Comparison of ENCODE assay signal across 34 cellular contexts in the genomic region with DNA sequence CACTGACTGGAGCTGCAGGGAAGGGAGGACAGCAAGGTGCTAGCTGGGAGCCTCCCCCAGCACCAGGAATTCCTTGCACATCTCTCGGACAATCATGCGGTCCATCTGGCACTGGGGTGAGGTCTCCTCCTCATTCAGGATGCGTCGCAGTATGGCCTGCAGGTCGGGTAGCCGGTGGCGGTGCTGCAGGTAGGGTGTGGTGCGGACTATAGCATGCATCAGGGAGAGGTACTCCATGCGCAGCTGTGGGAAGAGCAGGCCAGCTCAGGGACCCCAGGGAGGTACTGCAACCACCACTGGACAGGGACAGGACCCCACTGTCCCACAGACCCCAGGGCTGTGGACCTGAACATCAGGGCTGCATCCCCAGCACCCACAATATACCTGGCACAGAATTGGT. TPM values are rescaled to one million over a fixed set of nuclear protein-coding genes. Genes with fewer than 3 reads are reported as not detected.
"Had no signal": no experiment of that assay in that cellular context is flagged by ENCODE, and none has a peak within 500 bp of the region (broad histone marks: within the 10 kb centered on the region; RNA-seq: fewer than 3 reads in every experiment).

No MANE protein-coding gene starts in this region.

- DNase-seq: hypothalamus; immature natural killer cell; left ventricle myocardium inferior; mesendoderm; naive B cell; ovary; right lobe of liver; stimulated activated CD4-positive, alpha-beta T cell treated with anti-CD3 and anti-CD28 coated beads, Interleukin-1b, Interleukin-23, amount 100 ng/mL, for 48 hours; stimulated activated CD4-positive, alpha-beta T cell treated with anti-CD3 and anti-CD28 coated beads, Interleukin-2, amount 100 ng/mL, for 48 hours; stimulated activated CD4-positive, alpha-beta T cell treated with anti-CD3 and anti-CD28 coated beads, Interleukin-4, amount 100 ng/mL, for 4 hours; stimulated activated CD8-positive, alpha-beta memory T cell treated with anti-CD3 and anti-CD28 coated beads, Interleukin-4, amount 100 ng/mL, for 48 hours; stimulated activated naive B cell treated with anti-CD40 and anti-IgM and Interleukin-4, amounts not matched to agents 10 μg/mL and 1 μg/mL and 100 μg/mL, for 72 hours; stimulated activated naive CD8-positive, alpha-beta T cell treated with anti-CD3 and anti-CD28 coated beads, Interleukin-15, Interleukin-2, amounts not matched to agents 100 U/mL and 50 U/mL, for 24 hours; stomach; testis; thyroid gland; transverse colon; upper lobe of left lung had no signal

- H3K4me3 Mint-ChIP-seq: immature natural killer cell; mesothelial cell of epicardium; naive B cell; nephron; neural progenitor cell; stimulated activated naive B cell treated with anti-CD40 and anti-IgM and Interleukin-4, amounts not matched to agents 10 μg/mL and 1 μg/mL and 100 μg/mL, for 72 hours had no signal

- H2AFZ ChIP-seq: neural progenitor cell had no signal

- H3K36me3 ChIP-seq: neural progenitor cell, ovary, transverse colon had no signal

- H3K27ac Mint-ChIP-seq: immature natural killer cell; mesothelial cell of epicardium; nephron; stimulated activated naive B cell treated with anti-CD40 and anti-IgM and Interleukin-4, amounts not matched to agents 10 μg/mL and 1 μg/mL and 100 μg/mL, for 72 hours had no signal

- ATAC-seq: stimulated activated naive B cell treated with anti-CD40 and anti-IgM and Interleukin-4, amounts not matched to agents 10 μg/mL and 1 μg/mL and 100 μg/mL, for 72 hours; stimulated activated naive CD8-positive, alpha-beta T cell treated with anti-CD3 and anti-CD28 coated beads, Interleukin-15, Interleukin-2, amounts not matched to agents 100 U/mL and 50 U/mL, for 24 hours had no signal

- FAIRE-seq: islet of Langerhans, kidney had no signal

- H3K27ac ChIP-seq: left ventricle myocardium inferior, neural progenitor cell, ovary, right atrium auricular region, right lobe of liver, stomach, testis, thyroid gland, transverse colon, upper lobe of left lung, vagina had no signal

- H3K27me3 Mint-ChIP-seq: naive B cell; progenitor cell of endocrine pancreas; stimulated activated naive B cell treated with anti-CD40 and anti-IgM and Interleukin-4, amounts not matched to agents 10 μg/mL and 1 μg/mL and 100 μg/mL, for 72 hours had no signal

- H3K4me2 ChIP-seq: neural progenitor cell, smooth muscle cell had no signal

- H3K4me3 ChIP-seq: left ventricle myocardium inferior, lung, neural progenitor cell, ovary, right atrium auricular region, right lobe of liver, smooth muscle cell, stomach, testis, thyroid gland, transverse colon, upper lobe of left lung, vagina had no signal

- H3K4me1 ChIP-seq: left ventricle myocardium inferior, neural progenitor cell, right atrium auricular region, right lobe of liver, stomach, testis, thyroid gland, transverse colon, upper lobe of left lung, vagina had no signal

- H3K9me3 Mint-ChIP-seq: immature natural killer cell; mesothelial cell of epicardium; naive B cell; nephron; neural progenitor cell; stimulated activated naive B cell treated with anti-CD40 and anti-IgM and Interleukin-4, amounts not matched to agents 10 μg/mL and 1 μg/mL and 100 μg/mL, for 72 hours had no signal

- H3K9ac ChIP-seq: neural progenitor cell had no signal

- H3K9me3 ChIP-seq: left ventricle myocardium inferior, ovary, right atrium auricular region, right lobe of liver, stomach, testis, thyroid gland, transverse colon, upper lobe of left lung, vagina had no signal

- H3K27me3 ChIP-seq: neural progenitor cell, ovary, right atrium auricular region, right lobe of liver, stomach, testis, thyroid gland, transverse colon, upper lobe of left lung, vagina had no signal

- H3K4me1 Mint-ChIP-seq: immature natural killer cell, mesothelial cell of epicardium, nephron, neural progenitor cell had no signal

RNA-seq across cellular contexts. Expression of a gene that starts 52.9 kb away (rescaled TPM):
- total RNA-seq: kidney, left ventricle myocardium inferior, lower leg skin, lung, mesothelial cell of epicardium, omental fat pad, ovary, progenitor cell of endocrine pancreas, pulmonary artery endothelial cell, renal cortical epithelial cell, right atrium auricular region, right lobe of liver, skeletal muscle tissue, smooth muscle cell, stomach, thyroid gland, urinary bladder, vagina had no signal
- polyA plus RNA-seq: immature natural killer cell, ovary, urinary bladder had no signal
